20 cellular contexts compared by ENCODE assay signal in the genomic region with DNA sequence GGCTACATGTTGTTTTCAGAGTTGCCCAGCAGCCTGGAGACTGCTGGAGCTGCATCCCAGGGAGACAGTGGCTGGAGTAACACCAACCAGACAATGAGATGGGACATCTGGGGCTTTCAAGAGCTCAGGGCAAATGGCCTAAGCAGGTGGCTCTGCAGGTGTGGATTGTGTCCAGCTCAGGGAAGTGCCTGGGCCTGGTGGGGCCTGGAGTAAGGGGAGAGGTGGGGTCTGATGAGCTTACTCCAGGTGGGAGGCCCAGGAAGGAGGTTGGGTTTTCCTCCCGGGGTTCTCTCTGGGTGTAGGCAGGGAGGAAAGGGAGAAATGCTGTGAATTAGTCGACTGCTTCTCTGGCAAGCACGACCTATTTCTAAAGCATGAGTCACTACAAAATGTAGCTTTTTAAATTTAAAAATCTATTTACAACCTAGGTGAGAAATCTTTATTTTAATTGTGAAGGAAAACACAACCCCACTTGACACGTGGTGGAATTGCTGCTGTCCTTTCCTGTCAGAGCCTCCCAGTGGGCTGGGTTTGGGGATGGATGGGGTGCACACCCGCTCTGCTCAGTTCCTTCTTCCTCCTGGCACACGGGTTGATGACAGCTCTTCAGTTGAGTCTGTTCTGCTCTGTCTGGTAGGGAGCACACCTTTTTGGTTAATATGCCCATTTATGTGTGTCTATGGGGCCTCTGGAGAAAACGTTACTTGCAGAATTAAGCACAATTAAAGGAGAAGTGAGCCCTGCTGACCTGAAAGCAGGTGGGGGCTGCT.
DNase-seq lines count a peak whose midpoint lies in the region; ATAC-seq, FAIRE-seq and TF ChIP-seq lines count a peak whose summit lies in the region.
"Had no signal": no experiment of that assay in that cellular context is flagged by ENCODE, and none has a peak within 500 bp of the region (broad histone marks: within the 10 kb centered on the region; RNA-seq: fewer than 3 reads in every experiment).

No MANE protein-coding gene starts in this region.

- no peak overlapping the region for H3K9ac ChIP-seq in rectal smooth muscle tissue (ENCODE audit: low read length)

- peaks cover 12% of the 10 kb centered on the region for H3K4me1 ChIP-seq in rectal smooth muscle tissue (ENCODE audit: control insufficient read depth, insufficient read depth, low read length)

- FAIRE-seq in RCC 7860 (lab: Jason Lieb, UNC): no peak
- FAIRE-seq: GM19239, HTR-8/SVneo, TTC549 had no signal

- H3K4me3 Mint-ChIP-seq in CD4-positive, alpha-beta T cell: no peak overlapping the region
- H3K4me3 Mint-ChIP-seq: activated CD8-positive, alpha-beta T cell treated with anti-CD3 and anti-CD28 coated beads, Interleukin-2, amount 10 ng/mL, durations not matched to agents 7 days and 5 days; activated naive CD4-positive, alpha-beta T cell treated with anti-CD3 and anti-CD28 coated beads, Interleukin-2, amount 50 U/mL, for 24 hours; nephron had no signal

- CTCF ChIA-PET in CD4-positive, alpha-beta T cell (lab: Charles Lee): interaction anchor here (0.9 kb wide), 1 partner anchor 77 kb away, joined by 3 read pairs; no protein-coding TSS in a partner anchor

- intact Hi-C loops in CD4-positive, alpha-beta T cell (cut with DNase I, micrococcal nuclease): loop anchor here (5.0 to 10.0 kb wide), 4 partner anchors 38 to 186 kb away; no protein-coding TSS in a partner anchor

- H3K36me3 Mint-ChIP-seq in CD4-positive, alpha-beta T cell (ENCODE audit: low read depth): no peaks in the 10 kb centered on the region
- H3K36me3 Mint-ChIP-seq: activated naive CD4-positive, alpha-beta T cell treated with anti-CD3 and anti-CD28 coated beads, Interleukin-2, amount 50 U/mL, for 24 hours had no signal

- peaks cover 46% of the 10 kb centered on the region for H3K4me1 Mint-ChIP-seq in CD4-positive, alpha-beta T cell (ENCODE audit: low read depth)

- peak; percentile 18 for DNase-seq in NK-92 treated with Interleukin-12 subunit alpha and Interleukin-12 subunit beta, amount 100 ng/mL, for 24 hours (lab: John Stamatoyannopoulos, UW)
- DNase-seq in NK-92 (lab: John Stamatoyannopoulos, UW; ENCODE audit: unreplicated experiment) (no peak), NCI-H774 (lab: John Stamatoyannopoulos, UW) (peak; percentile 21), epithelial cell of esophagus (ENCODE audit: low read depth) (peak; percentile 14), RCC 7860 (ENCODE audit: low spot score) (no peak), foreskin melanocyte (no peak)
- no peak for DNase-seq in CD4-positive, alpha-beta T cell
- DNase-seq: activated CD8-positive, alpha-beta T cell treated with anti-CD3 and anti-CD28 coated beads, Interleukin-2, amount 10 ng/mL, durations not matched to agents 7 days and 5 days; cortex of kidney; DMS79; NCI-H1092 treated with DMSO at 0.1 percent for 48 hours; NCI-H345; transverse colon had no signal

- H3K36me3 ChIP-seq in rectal smooth muscle tissue (ENCODE audit: control insufficient read depth, insufficient read depth, low read length): no peaks in the 10 kb centered on the region
- H3K36me3 ChIP-seq: transverse colon had no signal

- ATAC-seq in CD4-positive, alpha-beta T cell (ENCODE audit: poor library complexity): no peak
- ATAC-seq: activated CD8-positive, alpha-beta T cell treated with anti-CD3 and anti-CD28 coated beads, Interleukin-2, amount 10 ng/mL, durations not matched to agents 7 days and 5 days; Right ventricle myocardium inferior had no signal

- H3K27ac ChIP-seq in rectal smooth muscle tissue (ENCODE audit: low read depth, low read length): peak overlapping the region; percentile 21
- H3K27ac ChIP-seq in CD4-positive, alpha-beta T cell (ENCODE audit: low read depth, low read length): no peak overlapping the region
- H3K27ac ChIP-seq: transverse colon had no signal

- H3K9me3 ChIP-seq in CD4-positive, alpha-beta T cell (ENCODE audit: control insufficient read depth, low read length): peaks cover 5% of the 10 kb centered on the region
- H3K9me3 ChIP-seq: transverse colon had no signal

- H3K27ac Mint-ChIP-seq in CD4-positive, alpha-beta T cell: no peak overlapping the region
- H3K27ac Mint-ChIP-seq: activated CD8-positive, alpha-beta T cell treated with anti-CD3 and anti-CD28 coated beads, Interleukin-2, amount 10 ng/mL, durations not matched to agents 7 days and 5 days; nephron had no signal

- H3K4me3 ChIP-seq in epithelial cell of esophagus (ENCODE audit: low read length): no peak overlapping the region
- H3K4me3 ChIP-seq in rectal smooth muscle tissue (ENCODE audit: low read length): no peak overlapping the region
- H3K4me3 ChIP-seq: transverse colon had no signal

- POLR2A ChIA-PET in CD4-positive, alpha-beta T cell (lab: Charles Lee): no interaction called here

- H3K27me3 ChIP-seq in rectal smooth muscle tissue (ENCODE audit: control insufficient read depth, insufficient read depth, low read length): no peaks in the 10 kb centered on the region
- H3K27me3 ChIP-seq in CD4-positive, alpha-beta T cell (ENCODE audit: control insufficient read depth, insufficient read depth, low read length): peaks cover 28% of the 10 kb centered on the region
- H3K27me3 ChIP-seq: transverse colon had no signal

- peaks cover 68% of the 10 kb centered on the region for H3K27me3 Mint-ChIP-seq in CD4-positive, alpha-beta T cell

- H3K9me3 Mint-ChIP-seq in CD4-positive, alpha-beta T cell: no peaks in the 10 kb centered on the region
- H3K9me3 Mint-ChIP-seq: activated naive CD4-positive, alpha-beta T cell treated with anti-CD3 and anti-CD28 coated beads, Interleukin-2, amount 50 U/mL, for 24 hours; nephron had no signal

- no peak for TF ChIP-seq CTCF in epithelial cell of esophagus (IDR thresholded peaks at IDR 0.05; ENCODE audit: insufficient read depth, low read depth, low read length, missing control alignments)
- no peak for TF ChIP-seq CTCF in CD4-positive, alpha-beta T cell (IDR thresholded peaks at IDR 0.05)

Comparison
In these comparisons a context has a peak if more than half of its experiments do, and no peak if none do; other contexts are left out.
1. DNase-seq: peak in NK-92 treated with Interleukin-12 subunit alpha and Interleukin-12 subunit beta, amount 100 ng/mL, for 24 hours (single experiment), NCI-H774 (single experiment) and epithelial cell of esophagus (single experiment); none in NK-92 (single experiment), CD4-positive, alpha-beta T cell (0 of 10), RCC 7860 (single experiment) and foreskin melanocyte (single experiment).